Comparison of ENCODE assay signal across 10 cellular contexts in genomic region chrX:13128104-13128503, GRCh38.
DNase-seq lines count a peak whose midpoint lies in the region; ATAC-seq and TF ChIP-seq lines count a peak whose summit lies in the region.
"Had no signal": no experiment of that assay in that cellular context is flagged by ENCODE, and none has a peak within 500 bp of the region (broad histone marks: within the 10 kb centered on the region; RNA-seq: fewer than 3 reads in every experiment).

No MANE protein-coding gene starts in this region.

- peak overlapping the region; percentile 44 for H3K27ac ChIP-seq in neutrophil
- H3K27ac ChIP-seq in neural progenitor cell: no peak overlapping the region

- no peak overlapping the region for H3K4me3 Mint-ChIP-seq in neural progenitor cell
- no peak overlapping the region for H3K4me3 Mint-ChIP-seq in stimulated activated effector memory CD8-positive, alpha-beta T cell treated with anti-CD3 and anti-CD28 coated beads, Interleukin-12 subunit alpha, Interleukin-12 subunit beta, amount 100 ng/mL, for 72 hours
- H3K4me3 Mint-ChIP-seq: activated T-helper 17 cell treated with anti-CD3 and anti-CD28 coated beads, Interleukin-2, amount 50 U/mL, for 72 hours had no signal

- no peaks in the 10 kb centered on the region for H3K79me2 ChIP-seq in neural progenitor cell (ENCODE audit: low read depth)

- DNase-seq in ELR (ENCODE audit: low read depth) (peak; percentile 55), MV-4-11 (lab: John Stamatoyannopoulos, UW) (peak; percentile 46), cardiac fibroblast (ENCODE audit: low read depth in 2 of 2) (peak; percentile 29 to 60), neural progenitor cell (ENCODE audit: low spot score) (no peak), lower leg skin (ENCODE audit: low spot score in 2 of 2) (no peak)
- DNase-seq in stimulated activated effector memory CD8-positive, alpha-beta T cell treated with anti-CD3 and anti-CD28 coated beads, Interleukin-12 subunit alpha, Interleukin-12 subunit beta, amount 100 ng/mL, for 72 hours (ENCODE audit: low spot score in 2 of 2): no peak
- DNase-seq: Caco-2, NCI-H510A treated with DMSO at 0.1 percent for 48 hours had no signal

- H3K27ac Mint-ChIP-seq in neural progenitor cell: no peak overlapping the region
- H3K27ac Mint-ChIP-seq in stimulated activated effector memory CD8-positive, alpha-beta T cell treated with anti-CD3 and anti-CD28 coated beads, Interleukin-12 subunit alpha, Interleukin-12 subunit beta, amount 100 ng/mL, for 72 hours: no peak overlapping the region
- H3K27ac Mint-ChIP-seq: activated T-helper 17 cell treated with anti-CD3 and anti-CD28 coated beads, Interleukin-2, amount 50 U/mL, for 72 hours had no signal

- TF ChIP-seq CTCF in cardiac fibroblast (IDR thresholded peaks at IDR 0.05; ENCODE audit: low read depth, low read length) (no peak), neutrophil (IDR thresholded peaks at IDR 0.05) (no peak), neural progenitor cell (IDR thresholded peaks at IDR 0.05) (no peak), lower leg skin (IDR thresholded peaks at IDR 0.05) (no peak)

- H3K36me3 ChIP-seq in neutrophil: no peaks in the 10 kb centered on the region
- no peaks in the 10 kb centered on the region for H3K36me3 ChIP-seq in neural progenitor cell

- no peaks in the 10 kb centered on the region for H4K20me1 ChIP-seq in neural progenitor cell (ENCODE audit: low read depth)

- no peaks in the 10 kb centered on the region for H3K36me3 Mint-ChIP-seq in neural progenitor cell
- no peaks in the 10 kb centered on the region for H3K36me3 Mint-ChIP-seq in stimulated activated effector memory CD8-positive, alpha-beta T cell treated with anti-CD3 and anti-CD28 coated beads, Interleukin-12 subunit alpha, Interleukin-12 subunit beta, amount 100 ng/mL, for 72 hours

- no peak overlapping the region for H3K9ac ChIP-seq in neural progenitor cell

- no peak for ATAC-seq in stimulated activated effector memory CD8-positive, alpha-beta T cell treated with anti-CD3 and anti-CD28 coated beads, Interleukin-12 subunit alpha, Interleukin-12 subunit beta, amount 100 ng/mL, for 72 hours
- ATAC-seq: activated T-helper 17 cell treated with anti-CD3 and anti-CD28 coated beads, Interleukin-2, amount 50 U/mL, for 72 hours had no signal

- H3K9me3 Mint-ChIP-seq in neural progenitor cell: peaks cover 10% of the 10 kb centered on the region
- H3K9me3 Mint-ChIP-seq in stimulated activated effector memory CD8-positive, alpha-beta T cell treated with anti-CD3 and anti-CD28 coated beads, Interleukin-12 subunit alpha, Interleukin-12 subunit beta, amount 100 ng/mL, for 72 hours: no peaks in the 10 kb centered on the region
- H3K9me3 Mint-ChIP-seq: activated T-helper 17 cell treated with anti-CD3 and anti-CD28 coated beads, Interleukin-2, amount 50 U/mL, for 72 hours had no signal

- TF ChIP-seq POLR2A in lower leg skin (IDR thresholded peaks at IDR 0.05): no peak

- intact Hi-C loops in lower leg skin (cut with DNase I; ENCODE audit: low total_unique reads): no loop called here

- no peaks in the 10 kb centered on the region for H3F3A ChIP-seq in neural progenitor cell (ENCODE audit: low read depth)

- H3K4me1 ChIP-seq in neutrophil (ENCODE audit: control insufficient read depth in 1 of 2, insufficient read depth in 1 of 2, low read depth in 1 of 2, low read length in 1 of 2): peaks cover 17% of the 10 kb centered on the region in 2 experiments
- peaks cover 11% of the 10 kb centered on the region for H3K4me1 ChIP-seq in neural progenitor cell
- H3K4me1 ChIP-seq: Caco-2 had no signal

- no peak overlapping the region for H3K4me2 ChIP-seq in neural progenitor cell

- H2AFZ ChIP-seq in neural progenitor cell (replicated peaks): no peak overlapping the region

- no peak overlapping the region for H3K4me3 ChIP-seq in cardiac fibroblast (replicated peaks in 1 of 2; ENCODE audit: low read depth in 2 of 2, low read length in 2 of 2)
- no peak overlapping the region for H3K4me3 ChIP-seq in neutrophil (ENCODE audit: low read depth in 1 of 2, low read length in 1 of 2)
- no peak overlapping the region for H3K4me3 ChIP-seq in neural progenitor cell
- no peak overlapping the region for H3K4me3 ChIP-seq in lower leg skin (ENCODE audit: low read depth, poor library complexity, severe bottlenecking)

- peaks cover 2% of the 10 kb centered on the region for H3K27me3 Mint-ChIP-seq in neural progenitor cell (ENCODE audit: insufficient read depth, low read depth)
- H3K27me3 Mint-ChIP-seq: activated T-helper 17 cell treated with anti-CD3 and anti-CD28 coated beads, Interleukin-2, amount 50 U/mL, for 72 hours had no signal

- H3K27me3 ChIP-seq in neutrophil: no peaks in the 10 kb centered on the region
- no peaks in the 10 kb centered on the region for H3K27me3 ChIP-seq in neural progenitor cell

- peaks cover 13% of the 10 kb centered on the region for H3K4me1 Mint-ChIP-seq in neural progenitor cell
- peaks cover 36% of the 10 kb centered on the region for H3K4me1 Mint-ChIP-seq in stimulated activated effector memory CD8-positive, alpha-beta T cell treated with anti-CD3 and anti-CD28 coated beads, Interleukin-12 subunit alpha, Interleukin-12 subunit beta, amount 100 ng/mL, for 72 hours

- H3K9me3 ChIP-seq in neutrophil: no peaks in the 10 kb centered on the region
- H3K9me3 ChIP-seq in neural progenitor cell (ENCODE audit: low read depth): no peaks in the 10 kb centered on the region
- H3K9me3 ChIP-seq: Caco-2 had no signal

Comparison
In these comparisons a context has a peak if more than half of its experiments do, and no peak if none do; other contexts are left out.
1. DNase-seq: peak in ELR (single experiment), MV-4-11 (single experiment) and cardiac fibroblast (2 of 2); none in neural progenitor cell (single experiment), stimulated activated effector memory CD8-positive, alpha-beta T cell treated with anti-CD3 and anti-CD28 coated beads, Interleukin-12 subunit alpha, Interleukin-12 subunit beta, amount 100 ng/mL, for 72 hours (0 of 2) and lower leg skin (0 of 2).